8 cellular contexts compared by ENCODE assay signal in the genomic region with DNA sequence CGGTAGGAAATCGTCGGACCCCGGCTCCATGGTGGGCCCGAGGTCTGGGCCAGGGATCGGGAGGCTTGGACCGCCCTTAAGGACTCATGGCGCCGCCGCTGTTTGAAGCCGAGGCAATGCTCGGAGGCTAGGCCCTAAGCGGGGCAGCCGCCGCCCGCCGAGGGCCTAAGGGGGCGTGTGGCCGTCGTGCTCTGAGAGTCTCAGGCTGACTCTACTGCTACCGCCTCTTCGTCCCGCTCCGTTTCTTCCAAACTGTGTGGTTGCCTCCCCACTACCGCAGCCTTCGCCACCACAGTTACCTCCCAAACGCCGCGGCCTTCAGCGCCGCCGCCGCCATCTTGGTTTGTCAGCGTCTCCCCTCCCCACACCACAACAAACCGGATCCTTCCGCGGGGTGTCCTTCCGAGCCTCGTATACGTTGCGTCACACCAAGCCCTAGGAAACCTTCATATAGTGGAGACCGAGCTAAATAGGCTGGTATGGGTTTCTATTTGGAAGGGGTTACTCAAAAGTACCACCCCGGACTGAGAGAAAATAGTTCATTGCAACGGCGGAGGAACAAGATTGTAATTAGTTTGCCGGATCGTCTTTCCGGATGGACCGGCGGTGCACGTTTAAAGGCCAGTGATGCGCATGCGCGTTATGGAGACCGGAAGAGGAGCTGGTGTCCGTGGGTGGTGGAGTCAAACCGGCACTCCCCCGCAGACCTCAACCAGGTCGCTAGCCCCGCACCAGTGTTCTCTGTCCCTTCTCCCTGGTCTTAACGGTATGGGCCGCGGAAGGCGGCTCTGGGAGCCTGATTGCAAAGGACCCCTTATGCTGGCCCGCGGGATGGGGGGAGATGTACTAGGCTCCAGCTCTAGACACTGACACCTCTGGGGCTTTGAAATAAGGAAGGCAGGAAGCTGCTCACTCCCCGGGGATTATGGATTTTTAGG. TPM values are rescaled to one million over a fixed set of nuclear protein-coding genes. Genes with fewer than 3 reads are reported as not detected.
DNase-seq lines count a peak whose midpoint lies in the region; ATAC-seq and TF ChIP-seq lines count a peak whose summit lies in the region.

A gene (minus strand): TSS at position 348 of the 938 bp plus-strand sequence. CDS start 318 bp downstream, at position 30.

- peak; percentile 93 for TF ChIP-seq POLR2A in IMR-90 (IDR thresholded peaks at IDR 0.05; ENCODE audit: low read depth, low read length)

- peaks cover 15% of the 10 kb centered on the region for H3K36me3 ChIP-seq in IMR-90 (ENCODE audit: control insufficient read depth, insufficient read depth, low read length)
- H3K36me3 ChIP-seq in mucosa of descending colon (ENCODE audit: low read depth), result no peaks in the 10 kb centered on the region

- peak within 1 kb of the TSS; percentile 92 to 97 for H4K8ac ChIP-seq in IMR-90 (ENCODE audit: low read depth in 2 of 2, low read length in 2 of 2)

- H3K27me3 ChIP-seq in IMR-90 (ENCODE audit: control insufficient read depth, insufficient read depth, low read length), result peaks cover 2% of the 10 kb centered on the region; the same call in 1 of the 2 replicates

- peak within 1 kb of the TSS; percentile 95 for H3K56ac ChIP-seq in IMR-90 (ENCODE audit: extremely low read depth, insufficient read depth, low read length)

- peak within 1 kb of the TSS; percentile 87 for H3K18ac ChIP-seq in IMR-90 (ENCODE audit: low read depth, low read length)

- peak within 1 kb of the TSS; percentile 99 for H3K4ac ChIP-seq in IMR-90 (ENCODE audit: low read depth, low read length)

- peak within 1 kb of the TSS; percentile 88 for H2AK5ac ChIP-seq in IMR-90 (ENCODE audit: low read depth, low read length)

- peaks cover 0 to 47% of the 10 kb centered on the region in 2 experiments; a peak in 2 of 4 replicates for H3K79me1 ChIP-seq in IMR-90 (ENCODE audit: low read depth in 1 of 2, low read length in 2 of 2)

- DNase-seq in Caki2 (ENCODE audit: low read depth) (peak; percentile 87), IMR-90 (peak; percentile 94), OCI-M1 (lab: John Stamatoyannopoulos, UW) (peak; percentile 92), activated T-cell treated with anti-CD3 and anti-CD28 coated beads for 24 hours (ENCODE audit: low read depth) (peak; percentile 80), epithelial cell of esophagus (ENCODE audit: low read depth) (peak; percentile 86), mucosa of descending colon (peak; percentile 84 to 96 (median 86))
- peak; percentile 90 for DNase-seq in stimulated activated CD8-positive, alpha-beta memory T cell treated with anti-CD3 and anti-CD28 coated beads, Interleukin-4, amount 100 ng/mL, for 24 hours (ENCODE audit: low read depth)

- TF ChIP-seq RAD21 in IMR-90 (IDR thresholded peaks at IDR 0.05; ENCODE audit: low read length), result no peak

- H3K23ac ChIP-seq in IMR-90 (ENCODE audit: low read depth, low read length), result peak within 1 kb of the TSS; percentile 100

- TSS peak; percentile 69 for BruUV-seq in IMR-90 (replicated peaks; lab: Mats Ljungman, UMichigan)

- H3K9me3 ChIP-seq in IMR-90 (ENCODE audit: control insufficient read depth, insufficient read depth, low read length), result no peaks in the 10 kb centered on the region
- no peaks in the 10 kb centered on the region for H3K9me3 ChIP-seq in mucosa of descending colon

- H2BK20ac ChIP-seq in IMR-90 (ENCODE audit: low read depth, low read length), result peak within 1 kb of the TSS; percentile 92

- peaks cover 44% of the 10 kb centered on the region for H4K20me1 ChIP-seq in IMR-90 (ENCODE audit: insufficient read depth, low read length)

- H3K4me1 ChIP-seq in IMR-90 (ENCODE audit: control insufficient read depth, insufficient read depth, low read length) (peaks cover 13% of the 10 kb centered on the region), mucosa of descending colon (ENCODE audit: low read depth) (peaks cover 13% of the 10 kb centered on the region)

- peak within 1 kb of the TSS; percentile 94 for H3K4me2 ChIP-seq in IMR-90 (ENCODE audit: low read depth, low read length)

- in situ Hi-C loops in Caki2 (cut with HindIII; ENCODE audit: low pct_unique_long_range_greater_than_20kb, low sequenced_read_pairs) (no loop called here), IMR-90 (cut with MboI; ENCODE audit: low sequenced_read_pairs) (no loop called here)

- H3K4me3 ChIP-seq in IMR-90 (ENCODE audit: insufficient read depth, low read depth, low read length), result peak within 1 kb of the TSS; percentile 75
- H3K4me3 ChIP-seq in epithelial cell of esophagus (ENCODE audit: low read length), result peak within 1 kb of the TSS; percentile 76
- H3K4me3 ChIP-seq in mucosa of descending colon, result peak within 1 kb of the TSS; percentile 85

- TF ChIP-seq CTCF in IMR-90 (conservative IDR thresholded peaks at IDR 0.05; ENCODE audit: low read depth, low read length) (no peak), epithelial cell of esophagus (IDR thresholded peaks at IDR 0.05; ENCODE audit: insufficient read depth, low read depth, low read length, missing control alignments) (no peak), mucosa of descending colon (IDR thresholded peaks at IDR 0.05) (no peak)

- ATAC-seq in GM21515 (IDR thresholded peaks at IDR 0.05; ENCODE audit: unreplicated experiment) (peak; percentile 84), IMR-90 (ENCODE audit: low read depth) (peak; percentile 82), mucosa of descending colon (peak; percentile 91)

- H3K27ac ChIP-seq in IMR-90 (ENCODE audit: insufficient read depth, low read length), result peak within 1 kb of the TSS; percentile 93

- CTCF ChIA-PET in IMR-90 (lab: Yijun Ruan, JAX), result no interaction called here

- peak within 1 kb of the TSS; percentile 90 for H2BK5ac ChIP-seq in IMR-90 (ENCODE audit: low read depth, low read length, poor library complexity, severe bottlenecking)

- dilution Hi-C loops in IMR-90 (cut with HindIII; ENCODE audit: low sequenced_read_pairs, unreplicated experiment), result no loop called here

- H3K14ac ChIP-seq in IMR-90 (replicated peaks; ENCODE audit: low read depth, low read length), result peak within 1 kb of the TSS; percentile 100

- intact Hi-C loops in IMR-90 (cut with micrococcal nuclease) (loop anchor here (5.0 kb wide), 1 partner anchor 133 kb away; a partner anchor contains a TSS), mucosa of descending colon (cut with DNase I, micrococcal nuclease) (no loop called here)

- peak within 1 kb of the TSS; percentile 94 for H3K9ac ChIP-seq in IMR-90 (ENCODE audit: low read depth, low read length)

- peak within 1 kb of the TSS; percentile 99 for H2AFZ ChIP-seq in IMR-90 (replicated peaks; ENCODE audit: low read length, poor library complexity)

- H2AK9ac ChIP-seq in IMR-90 (replicated peaks; ENCODE audit: low read depth, low read length, poor library complexity), result peak within 1 kb of the TSS; percentile 98

- H2BK15ac ChIP-seq in IMR-90 (ENCODE audit: low read depth, low read length), result peak within 1 kb of the TSS; percentile 93; the same call in 2 of the 3 replicates

- POLR2A ChIA-PET in IMR-90 (lab: Charles Lee; ENCODE audit: unreplicated experiment), result interaction anchor here (0.9 kb wide), 1 partner anchor 88 kb away, joined by 3 read pairs; no protein-coding TSS in a partner anchor

- peak within 1 kb of the TSS; percentile 98 for H2BK120ac ChIP-seq in IMR-90 (ENCODE audit: low read depth, low read length)

- H4K91ac ChIP-seq in IMR-90 (ENCODE audit: insufficient read depth, low read depth, low read length), result peak within 1 kb of the TSS; percentile 98

- peaks cover 33% of the 10 kb centered on the region for H3K9me1 ChIP-seq in IMR-90 (ENCODE audit: insufficient read depth, low read length)

- H4K5ac ChIP-seq in IMR-90 (ENCODE audit: low read depth, low read length), result peak within 1 kb of the TSS; percentile 84

- 2% methylated on average over 29 of the region's 67 CpGs; no CpG with 5 or more reads in 1 of the 2 experiments for WGBS in IMR-90 (ENCODE audit: extremely low coverage in 2 of 2, insufficient read length in 1 of 2), 2 experiments

TF ChIP-seq in IMR-90, 13 proteins besides CTCF, POLR2A, EP300 and RAD21:
- TF ChIP-seq CHD1 (IDR thresholded peaks at IDR 0.05; ENCODE audit: low read depth, low read length) (peak; percentile 95), CEBPB (IDR thresholded peaks at IDR 0.05; ENCODE audit: low read depth, low read length) (peak; percentile 72), BHLHE40 (IDR thresholded peaks at IDR 0.05; ENCODE audit: low read depth, low read length) (peak; percentile 80), MXI1 (IDR thresholded peaks at IDR 0.05; ENCODE audit: borderline replicate concordance, low read depth, low read length) (no peak), NFE2L2 (IDR thresholded peaks at IDR 0.05; ENCODE audit: low read depth, low read length) (no peak)

RNA-seq across cellular contexts. Expression of the gene that starts here (rescaled TPM):
- total RNA-seq in Caki2 (2014; rRNA removed; shearing (Covaris generic); ENCODE audit: low replicate concordance), result 64.8 and 144 TPM in 2 replicates
- total RNA-seq in IMR-90 (2012; rRNA removed), result 65.8 and 84.6 TPM in 2 replicates
- 75.4 and 75.8 TPM in 2 replicates for polyA plus RNA-seq in IMR-90 (2012; rRNA removed)
- polyA plus RNA-seq in IMR-90 (2012; cell fraction: cytosol; rRNA removed), result 55.1 and 56.5 TPM in 2 replicates
- 183 and 297 TPM in 2 replicates for polyA plus RNA-seq in IMR-90 (2012; cell fraction: nucleus; rRNA removed; ENCODE audit: low replicate concordance)
- total RNA-seq in mucosa of descending colon, result 100 to 1,000 TPM in 1 of 3 donors, 10 to 100 TPM in 2; 74.5 to 109 (median 80.2) TPM

Comparison
In these comparisons a context has a peak if more than half of its experiments do, and no peak if none do; other contexts are left out.
1. Peak in every context shown above with its lines: DNase-seq, ATAC-seq, H3K4me3 ChIP-seq and H3K27ac ChIP-seq.